8 cellular contexts compared by ENCODE assay signal in the genomic region with DNA sequence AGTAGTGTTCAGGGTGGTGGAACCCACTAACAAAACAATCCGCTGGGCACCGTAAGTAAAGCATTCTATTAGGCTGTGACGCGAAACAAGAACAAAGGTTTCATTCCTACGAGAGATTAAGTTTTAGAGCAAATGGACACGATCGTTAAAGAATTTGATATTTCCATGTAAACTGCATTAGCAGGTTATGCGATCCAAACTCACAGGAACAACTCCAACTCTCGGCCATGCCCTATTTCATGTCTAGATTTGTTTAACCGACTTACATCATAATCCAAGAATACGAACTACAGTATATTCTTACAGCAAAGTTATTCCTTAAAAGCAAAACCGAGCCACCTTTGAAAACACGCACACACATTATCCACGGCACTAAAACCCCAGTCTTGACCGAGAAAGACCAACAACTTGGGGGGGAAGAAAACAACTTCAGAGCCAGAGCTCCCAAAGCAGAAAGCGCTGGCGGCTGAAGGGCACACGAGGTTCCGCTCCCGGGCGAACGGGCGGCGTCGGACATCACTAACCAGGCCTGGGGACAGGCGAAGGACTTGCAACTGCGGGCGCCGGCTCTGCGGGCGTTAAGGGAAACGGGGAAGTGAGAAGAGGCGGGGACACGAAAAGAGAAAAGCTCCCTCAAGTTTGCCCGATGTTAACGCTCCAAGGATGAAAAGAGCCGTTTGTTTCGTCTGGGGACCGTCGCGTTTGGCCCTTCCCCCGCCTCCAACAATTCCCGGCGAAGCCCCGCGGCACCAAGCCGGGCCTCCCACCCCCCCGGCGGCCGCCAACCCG. TPM values are rescaled to one million over a fixed set of nuclear protein-coding genes. Genes with fewer than 3 reads are reported as not detected.
DNase-seq lines count a peak whose midpoint lies in the region; ATAC-seq and TF ChIP-seq lines count a peak whose summit lies in the region.

No MANE protein-coding gene starts in this region.

- peak overlapping the region; percentile 72 to 82 for H3K4me3 ChIP-seq in left lung

- intact Hi-C loops in left lung (cut with DNase I) = no loop called here

- no peaks in the 10 kb centered on the region for H3K36me3 ChIP-seq in left lung

- H3K4me1 ChIP-seq in left lung = peaks cover 3 to 27% of the 10 kb centered on the region in 2 donors

- DNase-seq in ELR (ENCODE audit: low read depth) (peak; percentile 71), KBM-7 (peak; percentile 72), SKM-1 (lab: John Stamatoyannopoulos, UW; ENCODE audit: unreplicated experiment) (peak; percentile 70), dedifferentiated amniotic fluid mesenchymal stem cell (ENCODE audit: extremely low spot score) (peak; percentile 46), left lung (peak; percentile 73 to 93), ecto neural progenitor cell (ENCODE audit: low spot score) (no peak)
- peak; percentile 32 for DNase-seq in stimulated activated CD4-positive, alpha-beta T cell treated with anti-CD3 and anti-CD28 coated beads, Interleukin-4, amount 100 ng/mL, for 24 hours

- peak overlapping the region; percentile 89 to 98 for H3K27ac ChIP-seq in left lung

- TF ChIP-seq CTCF in left lung (IDR thresholded peaks at IDR 0.05) = no peak

- H3K27me3 ChIP-seq in left lung = no peaks in the 10 kb centered on the region

- no peaks in the 10 kb centered on the region for H3K9me3 ChIP-seq in left lung

- ATAC-seq in GM21526 (IDR thresholded peaks at IDR 0.05; ENCODE audit: low FRiP score, unreplicated experiment) (peak; percentile 20), left lung (peak; percentile 5)

- in situ Hi-C loops in KBM-7 (cut with MboI; ENCODE audit: low pct_unique_long_range_greater_than_20kb, low sequenced_read_pairs) = no loop called here

RNA-seq across cellular contexts. Expression of gene B3GALNT2, which starts 0.7 kb away (rescaled TPM):
- total RNA-seq in left lung = 10 to 100 TPM; 18.1 to 22.9 TPM
